Comparison of ENCODE assay signal across 8 cellular contexts in genomic region chr16:2919511-2920255, GRCh38. TPM values are rescaled to one million over a fixed set of nuclear protein-coding genes. Genes with fewer than 3 reads are reported as not detected.
DNase-seq lines count a peak whose midpoint lies in the region; ATAC-seq, FAIRE-seq and TF ChIP-seq lines count a peak whose summit lies in the region.

No MANE protein-coding gene starts in this region.

- peaks cover 0 to 3% (median 0%) of the 10 kb centered on the region in 3 donors for H3K27me3 Mint-ChIP-seq in CD14-positive monocyte (ENCODE audit: low read depth in 3 of 3)

- TF ChIP-seq CTCF in CD14-positive monocyte (IDR thresholded peaks at IDR 0.05): peak; percentile 91
- TF ChIP-seq CTCF in neutrophil (IDR thresholded peaks at IDR 0.05): peak; percentile 95
- peak; percentile 90 for TF ChIP-seq CTCF in upper lobe of right lung (IDR thresholded peaks at IDR 0.05)

- H3K4me1 ChIP-seq in neutrophil (ENCODE audit: control insufficient read depth in 1 of 2, insufficient read depth in 1 of 2, low read depth in 1 of 2, low read length in 1 of 2) (peaks cover 3% of the 10 kb centered on the region in 2 experiments), upper lobe of right lung (peaks cover 4% of the 10 kb centered on the region)

- H3K27ac Mint-ChIP-seq in CD14-positive monocyte: peak overlapping the region in 4 of 7 donors; percentile 35 to 82 (median 58)

- peaks cover 0 to 3% (median 0%) of the 10 kb centered on the region in 7 donors for H3K9me3 Mint-ChIP-seq in CD14-positive monocyte

- H3K4me3 ChIP-seq in neutrophil (ENCODE audit: low read depth in 1 of 2, low read length in 1 of 2) (no peak overlapping the region), upper lobe of right lung (no peak overlapping the region)

- DNase-seq in CD14-positive monocyte (ENCODE audit: low spot score) (no peak), HEK293T (ENCODE audit: extremely low spot score) (peak; percentile 58), RCC 7860 (ENCODE audit: low spot score) (peak; percentile 31), fibroblast of peridontal ligament (ENCODE audit: extremely low read depth) (peak; percentile 93), upper lobe of right lung (no peak)
- peak; percentile 24 to 41 for DNase-seq in activated T-helper 1 cell treated with anti-CD3 and anti-CD28 coated beads, Interleukin-2, amount 50 U/mL, for 16 hours (ENCODE audit: low read depth in 1 of 2, low spot score in 1 of 2)

- H3K36me3 ChIP-seq in neutrophil (no peaks in the 10 kb centered on the region), upper lobe of right lung (peaks cover 27% of the 10 kb centered on the region)

- CTCF ChIA-PET in HEK293T (lab: Yijun Ruan, JAX): interaction anchor here (1.2 to 3.1 kb wide), 3 partner anchors 13 to 81 kb away, joined by 3 to 14 read pairs (median 7); no protein-coding TSS in a partner anchor

- intact Hi-C loops in CD14-positive monocyte (cut with micrococcal nuclease) (loop anchor here (2.0 to 10.0 kb wide), 4 partner anchors 15 to 205 kb away; no protein-coding TSS in a partner anchor), upper lobe of right lung (cut with DNase I) (no loop called here)

- peak; percentile 18 for FAIRE-seq in RCC 7860 (lab: Jason Lieb, UNC)

- H3K27ac ChIP-seq in neutrophil: no peak overlapping the region
- peak overlapping the region; percentile 51 for H3K27ac ChIP-seq in upper lobe of right lung

- H3K4me1 Mint-ChIP-seq in CD14-positive monocyte: peaks cover 15% of the 10 kb centered on the region

- ATAC-seq in upper lobe of right lung: peak; percentile 94
- no peak for ATAC-seq in GM18505 (IDR thresholded peaks at IDR 0.05; ENCODE audit: unreplicated experiment)

- H3K9me3 ChIP-seq in neutrophil: no peaks in the 10 kb centered on the region
- no peaks in the 10 kb centered on the region for H3K9me3 ChIP-seq in upper lobe of right lung

- H3K27me3 ChIP-seq in neutrophil (no peaks in the 10 kb centered on the region), upper lobe of right lung (no peaks in the 10 kb centered on the region)

- TF ChIP-seq POLR2A in GM18505 (IDR thresholded peaks at IDR 0.05; ENCODE audit: borderline replicate concordance, extremely low read depth, insufficient read depth, insufficient read length): no peak

- no peak overlapping the region for H3K4me3 Mint-ChIP-seq in CD14-positive monocyte

- peaks cover 23 to 60% of the 10 kb centered on the region in 2 donors for H3K36me3 Mint-ChIP-seq in CD14-positive monocyte

- POLR2A ChIA-PET in HEK293T (lab: Yijun Ruan, JAX): no interaction called here

TF ChIP-seq in HEK293T, 16 proteins besides CTCF, POLR2A, EP300 and RAD21:
- TF ChIP-seq ZNF384 (IDR thresholded peaks at IDR 0.05): no peak
- TF ChIP-seq PKNOX1 (IDR thresholded peaks at IDR 0.05): no peak
- TF ChIP-seq HDGF (IDR thresholded peaks at IDR 0.05; ENCODE audit: borderline replicate concordance): no peak
- no peak for TF ChIP-seq TARDBP (IDR thresholded peaks at IDR 0.05)
- no peak for TF ChIP-seq BHLHE40 (IDR thresholded peaks at IDR 0.05; ENCODE audit: borderline replicate concordance)
- no peak for TF ChIP-seq L3MBTL2 (conservative IDR thresholded peaks at IDR 0.05)
- no peak for TF ChIP-seq NFRKB (IDR thresholded peaks at IDR 0.05)
- TF ChIP-seq ELF4 (IDR thresholded peaks at IDR 0.05): no peak
- no peak for TF ChIP-seq SUZ12 (IDR thresholded peaks at IDR 0.05)

RNA-seq across cellular contexts. Expression of gene FLYWCH1, which starts 8.0 kb away (rescaled TPM):
- 1 to 10 TPM; 5.0 to 7.1 TPM for polyA plus RNA-seq in CD14-positive monocyte
- 41.3 TPM for total RNA-seq in upper lobe of right lung

RNA-seq across cellular contexts. Expression of gene FLYWCH2, which starts 36.7 kb away (rescaled TPM):
- polyA plus RNA-seq in CD14-positive monocyte: 10 to 100 TPM; 10.9 to 12.7 TPM
- total RNA-seq in upper lobe of right lung: 29.0 TPM

RNA-seq across cellular contexts. Expression of gene KREMEN2, which starts 44.4 kb away (rescaled TPM):
- not detected for polyA plus RNA-seq in CD14-positive monocyte
- not detected for total RNA-seq in upper lobe of right lung

RNA-seq across cellular contexts. Expression of gene PAQR4, which starts 49.5 kb away (rescaled TPM):
- polyA plus RNA-seq in CD14-positive monocyte: 1 to 10 TPM; 6.3 to 8.9 TPM
- 7.4 TPM for total RNA-seq in upper lobe of right lung

Comparison
In these comparisons a context has a peak if more than half of its experiments do, and no peak if none do; other contexts are left out.
1. DNase-seq: peak in HEK293T (single experiment), RCC 7860 (single experiment), activated T-helper 1 cell treated with anti-CD3 and anti-CD28 coated beads, Interleukin-2, amount 50 U/mL, for 16 hours (2 of 2) and fibroblast of peridontal ligament (single experiment); none in CD14-positive monocyte (single experiment) and upper lobe of right lung (single experiment).
2. Peak in every context shown above with its lines, with median percentiles within 50 percentile points of each other: CTCF ChIP-seq.